19 cellular contexts compared by ENCODE assay signal in the genomic region with DNA sequence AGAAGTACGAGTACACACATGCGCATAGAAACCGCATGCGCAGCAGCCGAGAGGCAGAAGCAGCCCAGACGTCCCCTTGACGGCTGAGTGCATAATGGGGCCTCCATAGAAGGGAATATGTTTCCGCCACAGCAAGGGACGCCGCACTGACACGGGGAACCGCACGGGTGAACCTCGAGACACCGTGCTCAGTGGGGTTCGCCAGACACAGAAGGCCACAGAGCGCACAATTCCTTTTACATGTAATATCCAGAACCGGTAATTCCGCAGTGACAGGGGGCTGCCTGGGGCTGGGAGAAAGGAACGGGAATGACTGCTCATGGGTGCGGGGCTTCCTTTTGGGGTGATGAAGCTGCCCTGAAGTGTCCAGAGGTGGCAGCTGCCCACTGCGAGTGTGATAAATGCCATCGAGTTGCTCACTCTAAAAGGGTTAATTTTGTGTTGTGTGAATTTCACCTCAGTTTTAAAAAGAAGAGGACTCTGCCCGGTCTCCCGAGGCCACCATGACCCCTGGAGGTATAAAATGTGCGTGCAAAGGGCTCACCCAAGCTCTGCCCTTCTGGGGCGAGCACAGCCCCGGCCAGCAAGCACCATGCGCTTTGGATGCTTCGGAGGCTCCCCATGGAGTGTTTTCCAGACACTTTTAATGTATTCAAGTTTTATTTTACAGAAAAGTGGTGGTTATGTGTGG.
"Had no signal": no experiment of that assay in that cellular context is flagged by ENCODE, and none has a peak within 500 bp of the region (broad histone marks: within the 10 kb centered on the region; RNA-seq: fewer than 3 reads in every experiment).

No MANE protein-coding gene starts in this region.

- H3K27ac Mint-ChIP-seq: activated naive CD4-positive, alpha-beta T cell treated with anti-CD3 and anti-CD28 coated beads, Interleukin-2, amount 50 U/mL, for 24 hours; immature natural killer cell; nephron progenitor cell; T-cell had no signal

- H3K4me1 ChIP-seq: foreskin keratinocyte, left ventricle myocardium inferior, tibial artery had no signal

- H3K36me3 Mint-ChIP-seq: activated naive CD4-positive, alpha-beta T cell treated with anti-CD3 and anti-CD28 coated beads, Interleukin-2, amount 50 U/mL, for 24 hours; brain; immature natural killer cell; T-cell had no signal

- H3K9me3 Mint-ChIP-seq: activated naive CD4-positive, alpha-beta T cell treated with anti-CD3 and anti-CD28 coated beads, Interleukin-2, amount 50 U/mL, for 24 hours; immature natural killer cell; T-cell had no signal

- DNase-seq: activated gamma-delta T cell treated with Interleukin-2 at 50 U/mL for 16 hours; activated T-cell treated with anti-CD3 and anti-CD28 coated beads, Interleukin-2, amount 50 U/mL, for 1 hour; anterior cingulate cortex; dermis blood vessel endothelial cell; effector CD8-positive, alpha-beta T cell; foreskin keratinocyte; immature natural killer cell; left ventricle myocardium inferior; nephron progenitor cell; occipital lobe; stimulated activated CD4-positive, alpha-beta T cell treated with anti-CD3 and anti-CD28 coated beads, Interleukin-12 subunit alpha, Interleukin-12 subunit beta, amount 100 ng/mL, for 4 hours; stimulated activated CD4-positive, alpha-beta T cell treated with anti-CD3 and anti-CD28 coated beads, Interleukin-4, amount 100 ng/mL, for 4 hours; stimulated activated naive CD8-positive, alpha-beta T cell treated with anti-CD3 and anti-CD28 coated beads, Interleukin-15, Interleukin-2, amounts not matched to agents 100 U/mL and 50 U/mL, for 24 hours; T-cell had no signal

- H3K27me3 ChIP-seq: foreskin keratinocyte, hepatocyte had no signal

- H2AFZ ChIP-seq: hepatocyte had no signal

- H3K27ac ChIP-seq: foreskin keratinocyte, hepatocyte, left ventricle myocardium inferior, tibial artery had no signal

- H3K4me1 Mint-ChIP-seq: immature natural killer cell had no signal

- H3K4me2 ChIP-seq: hepatocyte had no signal

- H3K9me3 ChIP-seq: left ventricle myocardium inferior, tibial artery had no signal

- FAIRE-seq: TTC549 had no signal

- H3K27me3 Mint-ChIP-seq: activated naive CD4-positive, alpha-beta T cell treated with anti-CD3 and anti-CD28 coated beads, Interleukin-2, amount 50 U/mL, for 24 hours had no signal

- H3K36me3 ChIP-seq: left ventricle myocardium inferior, tibial artery had no signal

- H3K79me2 ChIP-seq: hepatocyte had no signal

- H3K4me3 Mint-ChIP-seq: activated naive CD4-positive, alpha-beta T cell treated with anti-CD3 and anti-CD28 coated beads, Interleukin-2, amount 50 U/mL, for 24 hours; brain; immature natural killer cell; nephron progenitor cell; T-cell had no signal

- H3K4me3 ChIP-seq: hepatocyte, left ventricle myocardium inferior, tibial artery had no signal

- ATAC-seq: foreskin keratinocyte; stimulated activated naive CD8-positive, alpha-beta T cell treated with anti-CD3 and anti-CD28 coated beads, Interleukin-15, Interleukin-2, amounts not matched to agents 100 U/mL and 50 U/mL, for 24 hours; T-cell had no signal
